1 cellular context compared by ENCODE assay signal in the genomic region with DNA sequence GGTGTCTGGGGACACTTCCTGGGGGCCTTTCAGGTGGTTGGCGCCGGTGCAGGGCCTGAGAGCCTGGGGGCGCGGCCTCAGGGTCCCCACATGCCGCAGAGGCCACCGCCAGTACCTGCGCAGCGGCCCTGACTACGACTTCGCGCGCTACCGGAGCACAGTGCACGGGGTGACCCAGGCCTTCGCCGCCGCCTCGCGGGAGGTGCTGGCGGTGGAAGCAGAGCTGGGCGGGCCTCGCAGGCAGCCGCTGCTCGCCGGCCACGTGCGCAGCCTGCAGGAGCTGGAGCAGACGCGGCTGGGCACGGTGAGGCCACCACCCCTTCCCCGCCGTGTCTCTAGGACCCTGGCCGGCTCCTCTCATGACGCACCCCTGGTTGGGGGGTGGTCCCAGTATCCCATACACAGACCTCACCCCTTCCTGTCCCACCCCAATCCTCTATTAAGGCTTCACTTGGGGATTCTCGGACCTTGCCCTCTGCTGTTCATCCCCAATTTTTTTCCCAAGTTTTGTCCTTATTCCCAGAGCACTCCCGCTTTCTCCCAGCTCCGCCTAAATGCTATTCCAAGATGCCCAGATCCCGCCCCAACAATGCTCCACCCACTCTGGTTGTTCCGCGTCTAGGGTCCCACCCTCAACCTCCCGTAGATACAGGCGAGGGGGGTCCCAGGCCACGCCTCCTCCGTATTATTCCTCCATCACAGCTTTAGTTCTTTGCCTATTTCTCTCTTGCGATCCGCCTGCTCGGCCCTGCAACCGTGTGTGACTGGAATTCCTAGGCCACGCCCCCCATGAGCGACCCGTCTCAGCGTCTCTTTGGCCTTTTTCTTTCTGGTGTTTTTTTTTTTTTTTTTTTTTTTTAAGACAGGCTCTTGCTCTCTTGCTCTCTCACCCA.
TF ChIP-seq lines count a peak whose summit lies in the region.

No MANE protein-coding gene starts in this region.

TF ChIP-seq in K562, 482 proteins besides CTCF, POLR2A, EP300 and RAD21 (continues in another document):
- TF ChIP-seq MEF2A (IDR thresholded peaks at IDR 0.05; ENCODE audit: control insufficient read depth, low read depth, low read length) (no peak), GABPB1 (CRISPR knock-in tag; IDR thresholded peaks at IDR 0.05) (peak; percentile 72; the same call in 1 of the 2 replicates), RAD51 (IDR thresholded peaks at IDR 0.05; ENCODE audit: borderline replicate concordance, low read depth) (peak; percentile 34; the same call in 1 of the 2 replicates), U2AF1 (optimal IDR thresholded peaks at IDR 0.05; ENCODE audit: low read depth, low read length) (peak; percentile 34), CREM (IDR thresholded peaks at IDR 0.05; ENCODE audit: low read depth) (peak; percentile 62; the same call in 1 of the 2 replicates), ZNF124 (CRISPR knock-in tag; IDR thresholded peaks at IDR 0.05) (peak; percentile 57; the same call in 1 of the 2 replicates), ZFPM2 (CRISPR knock-in tag; IDR thresholded peaks at IDR 0.05) (no peak), CBX3 (IDR thresholded peaks at IDR 0.05; ENCODE audit: borderline replicate concordance in 1 of 2, low read length in 2 of 2) (peak in 1 of 2 experiments; percentile 96; a peak in 2 of 3 replicates), SRF (CRISPR knock-in tag; IDR thresholded peaks at IDR 0.05) (peak in 1 of 2 experiments; percentile 79; a peak in 1 of 4 replicates), BHLHE40 (IDR thresholded peaks at IDR 0.05; ENCODE audit: low read length) (peak; percentile 89), HNRNPUL1 (IDR thresholded peaks at IDR 0.05; ENCODE audit: low read length) (no peak), TCFL5 (CRISPR knock-in tag; conservative IDR thresholded peaks at IDR 0.05) (no peak), ZSCAN32 (CRISPR knock-in tag; IDR thresholded peaks at IDR 0.05) (no peak), ZBTB1 (CRISPR knock-in tag; IDR thresholded peaks at IDR 0.05; ENCODE audit: borderline replicate concordance, low read depth) (peak; percentile 77; the same call in 1 of the 2 replicates), NR4A1 (CRISPR knock-in tag; IDR thresholded peaks at IDR 0.05) (no peak), NR4A1 (tag; IDR thresholded peaks at IDR 0.05) (peak; percentile 71; the same call in 1 of the 2 replicates), DMBX1 (CRISPR knock-in tag; IDR thresholded peaks at IDR 0.05; ENCODE audit: borderline replicate concordance) (0 out of 2 replicates have a peak, but pooled peaks have one; percentile 11), ZNF263 (CRISPR knock-in tag; IDR thresholded peaks at IDR 0.05; ENCODE audit: borderline replicate concordance) (peak; percentile 75; the same call in 1 of the 2 replicates), TOE1 (IDR thresholded peaks at IDR 0.05; ENCODE audit: borderline replicate concordance) (no peak), TOE1 (CRISPR knock-in tag; IDR thresholded peaks at IDR 0.05; ENCODE audit: borderline replicate concordance, low read depth) (no peak), JUN (IDR thresholded peaks at IDR 0.05; ENCODE audit: borderline replicate concordance, low read depth, low read length) (peak; percentile 72; the same call in 1 of the 2 replicates), JUN (CRISPR knock-in tag; IDR thresholded peaks at IDR 0.05; ENCODE audit: borderline replicate concordance) (peak; percentile 91; the same call in 1 of the 2 replicates), RB1 (IDR thresholded peaks at IDR 0.05; ENCODE audit: low read depth) (peak; percentile 91), ZNF121 (CRISPR knock-in tag; conservative IDR thresholded peaks at IDR 0.05) (no peak), ZNF583 (CRISPR knock-in tag; IDR thresholded peaks at IDR 0.05) (no peak), LCOR (CRISPR knock-in tag; IDR thresholded peaks at IDR 0.05) (peak; percentile 17; the same call in 1 of the 2 replicates), ZNF282 (CRISPR knock-in tag; IDR thresholded peaks at IDR 0.05) (peak; percentile 77), BRCA1 (IDR thresholded peaks at IDR 0.05) (no peak), BRCA1 (CRISPR knock-in tag; IDR thresholded peaks at IDR 0.05) (no peak), TRIM24 (IDR thresholded peaks at IDR 0.05) (no peak), LARP7 (IDR thresholded peaks at IDR 0.05) (0 out of 2 replicates have a peak, but pooled peaks have one; percentile 4), MIER1 (IDR thresholded peaks at IDR 0.05; ENCODE audit: low read depth) (peak; percentile 55; the same call in 1 of the 2 replicates), ZNF232 (CRISPR knock-in tag; IDR thresholded peaks at IDR 0.05) (no peak; the same call in 1 of the 2 replicates), FOXP1 (CRISPR knock-in tag; IDR thresholded peaks at IDR 0.05) (0 out of 2 replicates have a peak, but pooled peaks have one; percentile 58), RBBP5 (IDR thresholded peaks at IDR 0.05; ENCODE audit: borderline replicate concordance, insufficient read depth, low read length, poor library complexity, severe bottlenecking) (no peak), TARDBP (IDR thresholded peaks at IDR 0.05) (no peak), CREB1 (IDR thresholded peaks at IDR 0.05) (no peak), CREB1 (CRISPR knock-in tag; IDR thresholded peaks at IDR 0.05) (peak; percentile 54; the same call in 1 of the 2 replicates), KDM2B (CRISPR knock-in tag; IDR thresholded peaks at IDR 0.05) (peak; percentile 38; the same call in 1 of the 2 replicates), NFRKB (IDR thresholded peaks at IDR 0.05; ENCODE audit: low read depth) (0 out of 2 replicates have a peak, but pooled peaks have one; percentile 5), ZNF12 (CRISPR knock-in tag; IDR thresholded peaks at IDR 0.05) (peak; percentile 21; the same call in 1 of the 2 replicates), ZC3H11A (IDR thresholded peaks at IDR 0.05; ENCODE audit: low read depth, low read length) (0 out of 2 replicates have a peak, but pooled peaks have one; percentile 1), L3MBTL2 (IDR thresholded peaks at IDR 0.05) (peak; percentile 100)
- TF ChIP-seq, protein P1, sequence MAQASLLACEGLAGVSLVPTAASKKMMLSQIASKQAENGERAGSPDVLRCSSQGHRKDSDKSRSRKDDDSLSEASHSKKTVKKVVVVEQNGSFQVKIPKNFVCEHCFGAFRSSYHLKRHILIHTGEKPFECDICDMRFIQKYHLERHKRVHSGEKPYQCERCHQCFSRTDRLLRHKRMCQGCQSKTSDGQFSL (CRISPR knock-in tag; IDR thresholded peaks at IDR 0.05), result 0 out of 2 replicates have a peak, but pooled peaks have one; percentile 16
- TF ChIP-seq, protein P1 (tag; IDR thresholded peaks at IDR 0.05), result no peak
- TF ChIP-seq, protein P2, sequence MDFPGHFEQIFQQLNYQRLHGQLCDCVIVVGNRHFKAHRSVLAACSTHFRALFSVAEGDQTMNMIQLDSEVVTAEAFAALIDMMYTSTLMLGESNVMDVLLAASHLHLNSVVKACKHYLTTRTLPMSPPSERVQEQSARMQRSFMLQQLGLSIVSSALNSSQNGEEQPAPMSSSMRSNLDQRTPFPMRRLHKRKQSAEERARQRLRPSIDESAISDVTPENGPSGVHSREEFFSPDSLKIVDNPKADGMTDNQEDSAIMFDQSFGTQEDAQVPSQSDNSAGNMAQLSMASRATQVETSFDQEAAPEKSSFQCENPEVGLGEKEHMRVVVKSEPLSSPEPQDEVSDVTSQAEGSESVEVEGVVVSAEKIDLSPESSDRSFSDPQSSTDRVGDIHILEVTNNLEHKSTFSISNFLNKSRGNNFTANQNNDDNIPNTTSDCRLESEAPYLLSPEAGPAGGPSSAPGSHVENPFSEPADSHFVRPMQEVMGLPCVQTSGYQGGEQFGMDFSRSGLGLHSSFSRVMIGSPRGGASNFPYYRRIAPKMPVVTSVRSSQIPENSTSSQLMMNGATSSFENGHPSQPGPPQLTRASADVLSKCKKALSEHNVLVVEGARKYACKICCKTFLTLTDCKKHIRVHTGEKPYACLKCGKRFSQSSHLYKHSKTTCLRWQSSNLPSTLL (IDR thresholded peaks at IDR 0.05), result no peak
- TF ChIP-seq, protein P3, sequence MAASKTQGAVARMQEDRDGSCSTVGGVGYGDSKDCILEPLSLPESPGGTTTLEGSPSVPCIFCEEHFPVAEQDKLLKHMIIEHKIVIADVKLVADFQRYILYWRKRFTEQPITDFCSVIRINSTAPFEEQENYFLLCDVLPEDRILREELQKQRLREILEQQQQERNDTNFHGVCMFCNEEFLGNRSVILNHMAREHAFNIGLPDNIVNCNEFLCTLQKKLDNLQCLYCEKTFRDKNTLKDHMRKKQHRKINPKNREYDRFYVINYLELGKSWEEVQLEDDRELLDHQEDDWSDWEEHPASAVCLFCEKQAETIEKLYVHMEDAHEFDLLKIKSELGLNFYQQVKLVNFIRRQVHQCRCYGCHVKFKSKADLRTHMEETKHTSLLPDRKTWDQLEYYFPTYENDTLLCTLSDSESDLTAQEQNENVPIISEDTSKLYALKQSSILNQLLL (CRISPR knock-in tag; IDR thresholded peaks at IDR 0.05; ENCODE audit: borderline replicate concordance), result no peak
- TF ChIP-seq, protein P4, sequence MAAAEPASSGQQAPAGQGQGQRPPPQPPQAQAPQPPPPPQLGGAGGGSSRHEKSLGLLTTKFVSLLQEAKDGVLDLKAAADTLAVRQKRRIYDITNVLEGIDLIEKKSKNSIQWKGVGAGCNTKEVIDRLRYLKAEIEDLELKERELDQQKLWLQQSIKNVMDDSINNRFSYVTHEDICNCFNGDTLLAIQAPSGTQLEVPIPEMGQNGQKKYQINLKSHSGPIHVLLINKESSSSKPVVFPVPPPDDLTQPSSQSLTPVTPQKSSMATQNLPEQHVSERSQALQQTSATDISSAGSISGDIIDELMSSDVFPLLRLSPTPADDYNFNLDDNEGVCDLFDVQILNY (CRISPR knock-in tag; IDR thresholded peaks at IDR 0.05), result peak; percentile 83; the same call in 1 of the 2 replicates
- TF ChIP-seq, protein P5, sequence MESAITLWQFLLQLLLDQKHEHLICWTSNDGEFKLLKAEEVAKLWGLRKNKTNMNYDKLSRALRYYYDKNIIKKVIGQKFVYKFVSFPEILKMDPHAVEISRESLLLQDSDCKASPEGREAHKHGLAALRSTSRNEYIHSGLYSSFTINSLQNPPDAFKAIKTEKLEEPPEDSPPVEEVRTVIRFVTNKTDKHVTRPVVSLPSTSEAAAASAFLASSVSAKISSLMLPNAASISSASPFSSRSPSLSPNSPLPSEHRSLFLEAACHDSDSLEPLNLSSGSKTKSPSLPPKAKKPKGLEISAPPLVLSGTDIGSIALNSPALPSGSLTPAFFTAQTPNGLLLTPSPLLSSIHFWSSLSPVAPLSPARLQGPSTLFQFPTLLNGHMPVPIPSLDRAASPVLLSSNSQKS (CRISPR knock-in tag; IDR thresholded peaks at IDR 0.05), result no peak
- TF ChIP-seq, protein P6, sequence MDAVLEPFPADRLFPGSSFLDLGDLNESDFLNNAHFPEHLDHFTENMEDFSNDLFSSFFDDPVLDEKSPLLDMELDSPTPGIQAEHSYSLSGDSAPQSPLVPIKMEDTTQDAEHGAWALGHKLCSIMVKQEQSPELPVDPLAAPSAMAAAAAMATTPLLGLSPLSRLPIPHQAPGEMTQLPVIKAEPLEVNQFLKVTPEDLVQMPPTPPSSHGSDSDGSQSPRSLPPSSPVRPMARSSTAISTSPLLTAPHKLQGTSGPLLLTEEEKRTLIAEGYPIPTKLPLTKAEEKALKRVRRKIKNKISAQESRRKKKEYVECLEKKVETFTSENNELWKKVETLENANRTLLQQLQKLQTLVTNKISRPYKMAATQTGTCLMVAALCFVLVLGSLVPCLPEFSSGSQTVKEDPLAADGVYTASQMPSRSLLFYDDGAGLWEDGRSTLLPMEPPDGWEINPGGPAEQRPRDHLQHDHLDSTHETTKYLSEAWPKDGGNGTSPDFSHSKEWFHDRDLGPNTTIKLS (IDR thresholded peaks at IDR 0.05; ENCODE audit: borderline replicate concordance, low read depth), result peak; percentile 77; the same call in 1 of the 2 replicates
